Comparison of ENCODE assay signal across 17 cellular contexts in genomic region chr3:55243686-55244085, GRCh38.
"Had no signal": no experiment of that assay in that cellular context is flagged by ENCODE, and none has a peak within 500 bp of the region (broad histone marks: within the 10 kb centered on the region; RNA-seq: fewer than 3 reads in every experiment).

No MANE protein-coding gene starts in this region.

- H3K27me3 Mint-ChIP-seq: activated CD4-positive, alpha-beta memory T cell treated with anti-CD3 and anti-CD28 coated beads for 36 hours; activated naive CD8-positive, alpha-beta T cell had no signal

- H3K36me3 ChIP-seq: esophagus squamous epithelium, prostate gland, right lobe of liver, thyroid gland, vagina had no signal

- H3K36me3 Mint-ChIP-seq: activated CD4-positive, alpha-beta memory T cell treated with anti-CD3 and anti-CD28 coated beads for 36 hours; activated naive CD8-positive, alpha-beta T cell; stimulated activated effector memory CD8-positive, alpha-beta T cell treated with anti-CD3 and anti-CD28 coated beads, Interleukin-12 subunit alpha, Interleukin-12 subunit beta, amount 100 ng/mL, for 72 hours had no signal

- H3K4me1 ChIP-seq: esophagus squamous epithelium, prostate gland, right lobe of liver, thyroid gland, vagina had no signal

- H3K4me3 Mint-ChIP-seq: activated CD4-positive, alpha-beta memory T cell treated with anti-CD3 and anti-CD28 coated beads for 36 hours; activated naive CD8-positive, alpha-beta T cell; naive thymus-derived CD8-positive, alpha-beta T cell; stimulated activated effector memory CD8-positive, alpha-beta T cell treated with anti-CD3 and anti-CD28 coated beads, Interleukin-12 subunit alpha, Interleukin-12 subunit beta, amount 100 ng/mL, for 72 hours had no signal

- H3K4me3 ChIP-seq: dorsolateral prefrontal cortex, esophagus squamous epithelium, prostate gland, right lobe of liver, thyroid gland, vagina had no signal

- H3K27ac ChIP-seq: dorsolateral prefrontal cortex, esophagus squamous epithelium, prostate gland, right lobe of liver, thyroid gland, vagina had no signal

- ATAC-seq: left lobe of liver; naive thymus-derived CD8-positive, alpha-beta T cell; right lobe of liver; stimulated activated effector memory CD8-positive, alpha-beta T cell treated with anti-CD3 and anti-CD28 coated beads, Interleukin-12 subunit alpha, Interleukin-12 subunit beta, amount 100 ng/mL, for 72 hours had no signal

- H3K4me1 Mint-ChIP-seq: naive thymus-derived CD8-positive, alpha-beta T cell; stimulated activated effector memory CD8-positive, alpha-beta T cell treated with anti-CD3 and anti-CD28 coated beads, Interleukin-12 subunit alpha, Interleukin-12 subunit beta, amount 100 ng/mL, for 72 hours had no signal

- H3K27me3 ChIP-seq: esophagus squamous epithelium, right lobe of liver, thyroid gland, vagina had no signal

- DNase-seq: activated CD4-positive, alpha-beta memory T cell treated with anti-CD3 and anti-CD28 coated beads for 36 hours; activated CD4-positive, CD25-positive, alpha-beta regulatory T cell treated with anti-CD3 and anti-CD28 coated beads, Interleukin-2, amount 50 U/mL, for 72 hours; activated gamma-delta T cell; activated T-cell treated with anti-CD3 and anti-CD28 coated beads, Interleukin-2, amount 50 U/mL, for 48 hours; dorsolateral prefrontal cortex; esophagus squamous epithelium; glutamatergic neuron; mammary epithelial cell; naive thymus-derived CD8-positive, alpha-beta T cell; nucleus accumbens; right lobe of liver; thyroid gland had no signal

- H3K9me3 ChIP-seq: esophagus squamous epithelium, prostate gland, right lobe of liver, thyroid gland, vagina had no signal

- H3K27ac Mint-ChIP-seq: activated CD4-positive, alpha-beta memory T cell treated with anti-CD3 and anti-CD28 coated beads for 36 hours; activated naive CD8-positive, alpha-beta T cell; naive thymus-derived CD8-positive, alpha-beta T cell; stimulated activated effector memory CD8-positive, alpha-beta T cell treated with anti-CD3 and anti-CD28 coated beads, Interleukin-12 subunit alpha, Interleukin-12 subunit beta, amount 100 ng/mL, for 72 hours had no signal
